12 cellular contexts compared by ENCODE assay signal in the genomic region with DNA sequence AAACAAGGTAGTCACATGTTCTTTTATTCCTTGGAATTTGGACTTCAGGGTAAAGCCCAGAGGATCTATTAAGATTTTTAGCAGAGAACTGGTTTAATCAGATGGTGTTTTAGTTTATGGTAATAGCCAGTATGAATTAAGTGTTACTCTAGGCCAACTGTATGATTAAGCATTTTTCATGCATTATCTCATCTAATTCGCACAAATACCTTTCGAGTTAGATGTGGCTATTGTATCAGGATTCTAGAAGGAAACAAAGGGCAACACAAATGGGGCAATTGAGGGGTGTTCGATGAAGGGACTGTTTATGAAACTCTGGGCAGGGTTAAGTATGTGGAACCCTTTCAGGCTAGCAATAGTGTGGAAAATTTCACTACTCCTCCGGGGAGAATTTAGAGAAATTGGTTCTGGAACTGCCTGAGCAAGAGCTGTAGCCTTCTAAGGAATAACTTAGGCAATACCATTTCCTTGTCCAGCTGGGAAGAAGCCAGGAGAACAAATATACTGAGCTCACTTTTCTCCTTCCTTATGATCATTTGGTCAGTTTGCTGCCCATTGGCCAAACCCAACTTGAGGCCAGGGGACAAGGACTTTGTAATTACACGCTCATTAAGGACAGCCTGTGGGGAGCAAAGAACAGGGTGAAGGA.
DNase-seq lines count a peak whose midpoint lies in the region; ATAC-seq and TF ChIP-seq lines count a peak whose summit lies in the region.
"Had no signal": no experiment of that assay in that cellular context is flagged by ENCODE, and none has a peak within 500 bp of the region (broad histone marks: within the 10 kb centered on the region; RNA-seq: fewer than 3 reads in every experiment).

No MANE protein-coding gene starts in this region.

- H3K36me3 ChIP-seq in breast epithelium (no peaks in the 10 kb centered on the region), right atrium auricular region (no peaks in the 10 kb centered on the region), tibial artery (no peaks in the 10 kb centered on the region), PC-9 (ENCODE audit: low read depth) (no peaks in the 10 kb centered on the region)

- H3K79me2 ChIP-seq in PC-9 (ENCODE audit: low read depth), result no peaks in the 10 kb centered on the region

- no peak for ATAC-seq in HG02840 (IDR thresholded peaks at IDR 0.05; ENCODE audit: low FRiP score, unreplicated experiment)
- ATAC-seq: activated naive CD4-positive, alpha-beta T cell treated with anti-CD3 and anti-CD28 coated beads, Interleukin-2, amount 50 U/mL, for 72 hours; HCT116; WTC11 had no signal

- no peaks in the 10 kb centered on the region for H3K9me2 ChIP-seq in PC-9 (ENCODE audit: insufficient read depth)

- H2AFZ ChIP-seq in PC-9, result no peak overlapping the region

- intact Hi-C loops in breast epithelium (cut with DNase I; ENCODE audit: low total_unique reads), result loop anchor here (5.0 to 10.0 kb wide), 2 partner anchors 38 to 1060 kb away; no protein-coding TSS in a partner anchor
- intact Hi-C loops in tibial artery (cut with DNase I; ENCODE audit: low total_unique reads), result no loop called here
- intact Hi-C loops in PC-9 (cut with micrococcal nuclease; ENCODE audit: unreplicated experiment), result no loop called here

- TF ChIP-seq CTCF in breast epithelium (IDR thresholded peaks at IDR 0.05) (no peak), right atrium auricular region (IDR thresholded peaks at IDR 0.05) (no peak), tibial artery (IDR thresholded peaks at IDR 0.05) (no peak), PC-9 (conservative IDR thresholded peaks at IDR 0.05) (no peak)

- H3K9me3 ChIP-seq in breast epithelium (no peaks in the 10 kb centered on the region), right atrium auricular region (no peaks in the 10 kb centered on the region), tibial artery (no peaks in the 10 kb centered on the region), PC-9 (ENCODE audit: insufficient read depth, low read depth) (no peaks in the 10 kb centered on the region)

- no peaks in the 10 kb centered on the region for H3K27me3 ChIP-seq in breast epithelium
- no peaks in the 10 kb centered on the region for H3K27me3 ChIP-seq in right atrium auricular region
- H3K27me3 ChIP-seq in tibial artery, result no peaks in the 10 kb centered on the region
- no peaks in the 10 kb centered on the region for H3K27me3 ChIP-seq in PC-9 (ENCODE audit: insufficient read depth, low read depth)

- no peak for TF ChIP-seq POLR2A in breast epithelium (IDR thresholded peaks at IDR 0.05)

- no peak overlapping the region for H3K4me2 ChIP-seq in PC-9

- DNase-seq in HCEC 1CT, result peak; percentile 38
- DNase-seq in breast epithelium (ENCODE audit: low spot score in 2 of 2), result no peak
- no peak for DNase-seq in right atrium auricular region (ENCODE audit: low spot score)
- peak in 1 of 2 donors; percentile 35 for DNase-seq in tibial artery
- no peak for DNase-seq in PC-9
- DNase-seq in HT-29 (ENCODE audit: low spot score), result no peak
- DNase-seq: activated CD8-positive, alpha-beta memory T cell treated with anti-CD3 and anti-CD28 coated beads, Interleukin-2, amount 50 U/mL, for 48 hours; stimulated activated naive CD4-positive, alpha-beta T cell had no signal

- CTCF ChIA-PET in PC-9 (lab: Charles Lee), result no interaction called here

- H4K20me1 ChIP-seq in PC-9 (ENCODE audit: insufficient read depth), result no peaks in the 10 kb centered on the region

- no TSS peak for BruUV-seq in PC-9 (replicated peaks; lab: Mats Ljungman, UMichigan)

- H3K4me3 ChIP-seq in breast epithelium (no peak overlapping the region), right atrium auricular region (no peak overlapping the region), tibial artery (no peak overlapping the region), PC-9 (no peak overlapping the region)

- no peaks in the 10 kb centered on the region for H3K4me1 ChIP-seq in breast epithelium
- H3K4me1 ChIP-seq in right atrium auricular region, result no peaks in the 10 kb centered on the region
- H3K4me1 ChIP-seq in tibial artery, result peaks cover 0 to 51% (median 19%) of the 10 kb centered on the region in 4 donors
- H3K4me1 ChIP-seq in PC-9 (replicated peaks; ENCODE audit: insufficient read depth), result no peaks in the 10 kb centered on the region

- peak overlapping the region; percentile 40 to 51 for H3K27ac ChIP-seq in breast epithelium
- H3K27ac ChIP-seq in right atrium auricular region, result peak overlapping the region; percentile 1 to 3
- peak overlapping the region; percentile 72 to 74 for H3K27ac ChIP-seq in tibial artery
- H3K27ac ChIP-seq in PC-9, result no peak overlapping the region

- POLR2A ChIA-PET in PC-9 (lab: Charles Lee; ENCODE audit: unreplicated experiment), result no interaction called here

- H3F3A ChIP-seq in PC-9 (ENCODE audit: insufficient read depth, low read depth), result no peaks in the 10 kb centered on the region
